In genomic region chr22:17260291-17260690, GRCh38 we compare ENCODE assay signal across 16 cellular contexts. TPM values are rescaled to one million over a fixed set of nuclear protein-coding genes. Genes with fewer than 3 reads are reported as not detected.
A peak's percentile ranks its signal among the peaks of the same experiment; 100 is the strongest.
DNase-seq lines count a peak whose midpoint lies in the region; ATAC-seq and TF ChIP-seq lines count a peak whose summit lies in the region.
"Had no signal": no experiment of that assay in that cellular context is flagged by ENCODE, and none has a peak within 500 bp of the region (broad histone marks: within the 10 kb centered on the region; RNA-seq: fewer than 3 reads in every experiment).

No MANE protein-coding gene starts in this region.

- H3K4me3 ChIP-seq in body of pancreas (no peak overlapping the region), mucosa of descending colon (no peak overlapping the region), left lung (no peak overlapping the region)
- H3K4me3 ChIP-seq: dorsolateral prefrontal cortex, MG63 had no signal

- no peaks in the 10 kb centered on the region for H3K36me3 Mint-ChIP-seq in activated naive CD4-positive, alpha-beta T cell treated with anti-CD3 and anti-CD28 coated beads, Interleukin-2, amount 10 ng/mL, durations not matched to agents 7 days and 5 days
- no peaks in the 10 kb centered on the region for H3K36me3 Mint-ChIP-seq in activated naive CD4-positive, alpha-beta T cell treated with anti-CD3 and anti-CD28 coated beads for 36 hours (ENCODE audit: low read depth)
- H3K36me3 Mint-ChIP-seq: naive B cell had no signal

- peaks cover 24% of the 10 kb centered on the region for H3K27me3 Mint-ChIP-seq in activated naive CD4-positive, alpha-beta T cell treated with anti-CD3 and anti-CD28 coated beads, Interleukin-2, amount 10 ng/mL, durations not matched to agents 7 days and 5 days
- H3K27me3 Mint-ChIP-seq in activated naive CD4-positive, alpha-beta T cell treated with anti-CD3 and anti-CD28 coated beads for 36 hours (ENCODE audit: low read depth), result no peaks in the 10 kb centered on the region
- H3K27me3 Mint-ChIP-seq: naive B cell had no signal

- peaks cover 42% of the 10 kb centered on the region for H3K4me1 Mint-ChIP-seq in activated naive CD4-positive, alpha-beta T cell treated with anti-CD3 and anti-CD28 coated beads, Interleukin-2, amount 10 ng/mL, durations not matched to agents 7 days and 5 days
- H3K4me1 Mint-ChIP-seq in activated naive CD4-positive, alpha-beta T cell treated with anti-CD3 and anti-CD28 coated beads for 36 hours (ENCODE audit: low read depth), result peaks cover 25% of the 10 kb centered on the region

- DNase-seq in activated naive CD4-positive, alpha-beta T cell treated with anti-CD3 and anti-CD28 coated beads, Interleukin-2, amount 10 ng/mL, durations not matched to agents 7 days and 5 days, result no peak
- no peak for DNase-seq in activated naive CD4-positive, alpha-beta T cell treated with anti-CD3 and anti-CD28 coated beads for 36 hours
- DNase-seq in body of pancreas (no peak), mucosa of descending colon (no peak), SW 1271 (lab: John Stamatoyannopoulos, UW) (no peak), left lung (no peak), iPS-NIHi11 (ENCODE audit: low spot score) (no peak)
- DNase-seq: activated CD4-positive, CD25-positive, alpha-beta regulatory T cell; dorsolateral prefrontal cortex; GOT3; IMR-90; MG63; naive B cell; NCI-H1694; stimulated activated CD4-positive, alpha-beta T cell treated with anti-CD3 and anti-CD28 coated beads, Interleukin-12 subunit alpha, Interleukin-12 subunit beta, amount 100 ng/mL, for 4 hours had no signal

- H3K9me3 ChIP-seq in body of pancreas (no peaks in the 10 kb centered on the region), mucosa of descending colon (no peaks in the 10 kb centered on the region), left lung (no peaks in the 10 kb centered on the region)
- H3K9me3 ChIP-seq: MG63 had no signal

- CTCF ChIA-PET in activated naive CD4-positive, alpha-beta T cell treated with anti-CD3 and anti-CD28 coated beads, Interleukin-2, amount 10 ng/mL, durations not matched to agents 7 days and 5 days (lab: Charles Lee), result interaction anchor here (0.7 kb wide), 1 partner anchor 12 kb away, joined by 3 read pairs; no protein-coding TSS in a partner anchor
- CTCF ChIA-PET in activated naive CD4-positive, alpha-beta T cell treated with anti-CD3 and anti-CD28 coated beads for 36 hours (lab: Charles Lee), result interaction anchor here (0.8 to 1.9 kb wide), 2 partner anchors 10 to 89 kb away, joined by 4 read pairs; no protein-coding TSS in a partner anchor

- ATAC-seq in body of pancreas, result peak; percentile 21
- ATAC-seq in mucosa of descending colon, result peak; percentile 17
- ATAC-seq in left lung, result no peak
- no peak for ATAC-seq in GM19351 (IDR thresholded peaks at IDR 0.05; ENCODE audit: unreplicated experiment)

- no peaks in the 10 kb centered on the region for H3K36me3 ChIP-seq in body of pancreas (replicated peaks in 1 of 2; ENCODE audit: insufficient read depth in 1 of 2, low read depth in 2 of 2)
- no peaks in the 10 kb centered on the region for H3K36me3 ChIP-seq in mucosa of descending colon (ENCODE audit: low read depth)
- H3K36me3 ChIP-seq in left lung, result no peaks in the 10 kb centered on the region
- H3K36me3 ChIP-seq: MG63 had no signal

- intact Hi-C loops in activated naive CD4-positive, alpha-beta T cell treated with anti-CD3 and anti-CD28 coated beads for 36 hours (cut with micrococcal nuclease), result no loop called here
- intact Hi-C loops in body of pancreas (cut with DNase I) (no loop called here), mucosa of descending colon (cut with DNase I, micrococcal nuclease) (no loop called here), left lung (cut with DNase I) (no loop called here)

- H3K27me3 ChIP-seq in body of pancreas (no peaks in the 10 kb centered on the region), left lung (no peaks in the 10 kb centered on the region)
- H3K27me3 ChIP-seq: MG63 had no signal

- peak overlapping the region; percentile 44 to 73 (median 64) for H3K27ac ChIP-seq in body of pancreas
- no peak overlapping the region for H3K27ac ChIP-seq in left lung
- H3K27ac ChIP-seq: dorsolateral prefrontal cortex had no signal

- TF ChIP-seq CTCF in body of pancreas (IDR thresholded peaks at IDR 0.05) (no peak), mucosa of descending colon (IDR thresholded peaks at IDR 0.05) (no peak), left lung (IDR thresholded peaks at IDR 0.05) (no peak)

- no peak overlapping the region for H3K4me3 Mint-ChIP-seq in activated naive CD4-positive, alpha-beta T cell treated with anti-CD3 and anti-CD28 coated beads, Interleukin-2, amount 10 ng/mL, durations not matched to agents 7 days and 5 days
- H3K4me3 Mint-ChIP-seq in activated naive CD4-positive, alpha-beta T cell treated with anti-CD3 and anti-CD28 coated beads for 36 hours, result no peak overlapping the region
- H3K4me3 Mint-ChIP-seq: naive B cell had no signal

- no peak for TF ChIP-seq POLR2A in body of pancreas (IDR thresholded peaks at IDR 0.05)

- no peaks in the 10 kb centered on the region for H3K9me3 Mint-ChIP-seq in activated naive CD4-positive, alpha-beta T cell treated with anti-CD3 and anti-CD28 coated beads, Interleukin-2, amount 10 ng/mL, durations not matched to agents 7 days and 5 days
- H3K9me3 Mint-ChIP-seq in activated naive CD4-positive, alpha-beta T cell treated with anti-CD3 and anti-CD28 coated beads for 36 hours, result no peaks in the 10 kb centered on the region
- H3K9me3 Mint-ChIP-seq: naive B cell had no signal

- H3K4me1 ChIP-seq in body of pancreas (peaks cover 66% of the 10 kb centered on the region), mucosa of descending colon (ENCODE audit: low read depth) (peaks cover 31% of the 10 kb centered on the region), left lung (peaks cover 7 to 11% of the 10 kb centered on the region in 2 donors)

- H3K27ac Mint-ChIP-seq in activated naive CD4-positive, alpha-beta T cell treated with anti-CD3 and anti-CD28 coated beads, Interleukin-2, amount 10 ng/mL, durations not matched to agents 7 days and 5 days, result peak overlapping the region; percentile 65
- H3K27ac Mint-ChIP-seq in activated naive CD4-positive, alpha-beta T cell treated with anti-CD3 and anti-CD28 coated beads for 36 hours, result no peak overlapping the region

- 9 to 15% methylated on average over 3 of the region's 3 CpGs for WGBS in body of pancreas, 2 donors

RNA-seq across cellular contexts. Expression of gene ADA2, which starts 41.1 kb away (rescaled TPM):
- total RNA-seq in activated naive CD4-positive, alpha-beta T cell treated with anti-CD3 and anti-CD28 coated beads for 36 hours, result 1 to 10 TPM; 1.1 to 1.5 TPM
- 1 to 10 TPM; 2.3 to 3.4 TPM for total RNA-seq in body of pancreas
- total RNA-seq in mucosa of descending colon, result 10 to 100 TPM; 10.7 to 18.0 (median 11.7) TPM
- total RNA-seq in left lung, result 10 to 100 TPM; 34.1 to 46.8 TPM

Comparison
In these comparisons a context has a peak if more than half of its experiments do, and no peak if none do; other contexts are left out.
1. ATAC-seq: peak in body of pancreas (single experiment) and mucosa of descending colon (single experiment); none in left lung (single experiment) and GM19351 (single experiment).
2. H3K27ac ChIP-seq: peak in body of pancreas (4 of 4); none in left lung (0 of 2).